In the genomic region with DNA sequence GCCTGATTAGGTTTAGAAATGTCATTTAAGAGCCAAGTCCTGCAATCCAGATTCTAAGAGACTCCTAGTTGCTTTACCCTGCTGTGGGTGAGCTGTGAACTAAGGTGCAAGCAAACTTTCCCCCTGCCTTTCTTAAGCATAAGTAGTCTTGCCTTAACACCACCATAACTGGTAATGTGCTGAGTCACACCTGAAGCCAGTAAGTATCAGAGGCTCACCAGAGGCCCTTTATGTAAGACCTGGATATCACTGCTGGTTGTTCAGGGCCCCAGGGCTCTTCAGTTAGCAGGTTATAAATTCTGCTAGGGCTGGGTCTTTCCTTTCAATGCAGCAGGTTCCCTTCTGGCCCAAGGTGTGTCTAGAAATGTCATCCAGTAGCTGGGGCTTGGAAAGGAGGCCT, we compare ENCODE assay signal across 28 cellular contexts.
DNase-seq lines count a peak whose midpoint lies in the region; ATAC-seq, FAIRE-seq and TF ChIP-seq lines count a peak whose summit lies in the region.
"Had no signal": no experiment of that assay in that cellular context is flagged by ENCODE, and none has a peak within 500 bp of the region (broad histone marks: within the 10 kb centered on the region; RNA-seq: fewer than 3 reads in every experiment).

No MANE protein-coding gene starts in this region.

- no peak overlapping the region for H3K9ac ChIP-seq in HepG2 (ENCODE audit: insufficient read depth, low read depth, low read length)
- H3K9ac ChIP-seq: BLaER1 treated with 17β-estradiol and CSF1 and Interleukin-3, amounts not matched to agents 10 nM and 100 nM; KMS-11 had no signal

- H3K4me3 ChIP-seq in HepG2 (replicated peaks in 1 of 3; ENCODE audit: insufficient read depth in 1 of 3, low read depth in 2 of 3, low read length in 3 of 3) (no peak overlapping the region), right lobe of liver (no peak overlapping the region), PC-9 (no peak overlapping the region)
- H3K4me3 ChIP-seq: BLaER1 treated with 17β-estradiol and CSF1 and Interleukin-3, amounts not matched to agents 10 nM and 100 nM; GM12878; SJCRH30 had no signal

- H3K36me3 ChIP-seq in HepG2 (replicated peaks in 1 of 2; ENCODE audit: control insufficient read depth in 1 of 2, insufficient read depth in 2 of 2, low read length in 2 of 2) (no peaks in the 10 kb centered on the region), right lobe of liver (no peaks in the 10 kb centered on the region), PC-9 (ENCODE audit: low read depth) (no peaks in the 10 kb centered on the region)
- H3K36me3 ChIP-seq: BLaER1 treated with 17β-estradiol and CSF1 and Interleukin-3, amounts not matched to agents 10 nM and 100 nM; SJCRH30 had no signal

- intact Hi-C loops in HepG2 (cut with micrococcal nuclease; ENCODE audit: unreplicated experiment) (no loop called here), right lobe of liver (cut with DNase I) (no loop called here), PC-9 (cut with micrococcal nuclease; ENCODE audit: unreplicated experiment) (no loop called here)

- H3K27me3 ChIP-seq in HepG2 (ENCODE audit: control insufficient read depth in 1 of 2, insufficient read depth in 2 of 2, low read length in 2 of 2): no peaks in the 10 kb centered on the region
- no peaks in the 10 kb centered on the region for H3K27me3 ChIP-seq in right lobe of liver
- no peaks in the 10 kb centered on the region for H3K27me3 ChIP-seq in PC-9 (ENCODE audit: insufficient read depth, low read depth)
- H3K27me3 ChIP-seq in foreskin keratinocyte: no peaks in the 10 kb centered on the region
- H3K27me3 ChIP-seq: BLaER1 treated with 17β-estradiol and CSF1 and Interleukin-3, amounts not matched to agents 10 nM and 100 nM; SJCRH30 had no signal

- H4K20me1 ChIP-seq in HepG2 (ENCODE audit: insufficient read depth, low read length): no peaks in the 10 kb centered on the region
- no peaks in the 10 kb centered on the region for H4K20me1 ChIP-seq in PC-9 (ENCODE audit: insufficient read depth)
- H4K20me1 ChIP-seq: BLaER1 treated with 17β-estradiol and CSF1 and Interleukin-3, amounts not matched to agents 10 nM and 100 nM had no signal

- FAIRE-seq in HepG2 (lab: Jason Lieb, UNC): no peak
- FAIRE-seq: D721Med, GM12878 had no signal

- H2AFZ ChIP-seq in HepG2 (ENCODE audit: low read length) (no peak overlapping the region), PC-9 (peak overlapping the region; percentile 58; the same call in 1 of the 2 replicates)

- TF ChIP-seq RAD21 in HepG2 (CRISPR knock-in tag; IDR thresholded peaks at IDR 0.05): no peak

- no peak for DNase-seq in HepG2 (ENCODE audit: low spot score)
- DNase-seq in right lobe of liver: no peak
- peak in 1 of 2 experiments; percentile 1 for DNase-seq in PC-9
- peak; percentile 4 to 27 for DNase-seq in foreskin keratinocyte
- DNase-seq in activated CD8-positive, alpha-beta memory T cell treated with anti-CD3 and anti-CD28 coated beads, Interleukin-2, amount 50 U/mL, for 48 hours: no peak
- no peak for DNase-seq in GOT3 (lab: John Stamatoyannopoulos, UW)
- DNase-seq: AML-193; CD4-positive, alpha-beta T cell; GDM1; H7; IMR-90; NCI-H1092; NCI-H1436; NCI-H187; NCI-H2081 treated with DMSO at 0.1 percent for 48 hours; NCI-H2171; NCI-H226; NCI-H510A; NCI-H69; PC-3; SJCRH30 had no signal

- no peak overlapping the region for H3K27ac ChIP-seq in HepG2 (ENCODE audit: extremely low read length, insufficient read depth, low read length)
- no peak overlapping the region for H3K27ac ChIP-seq in right lobe of liver
- H3K27ac ChIP-seq in PC-9: no peak overlapping the region
- no peak overlapping the region for H3K27ac ChIP-seq in foreskin keratinocyte
- H3K27ac ChIP-seq: BLaER1 treated with 17β-estradiol and CSF1 and Interleukin-3, amounts not matched to agents 10 nM and 100 nM; KMS-11; SJCRH30 had no signal

- H3K9me2 ChIP-seq in PC-9 (ENCODE audit: insufficient read depth): no peaks in the 10 kb centered on the region

- TF ChIP-seq CTCF in HepG2 (CRISPR knock-in tag; IDR thresholded peaks at IDR 0.05) (no peak), right lobe of liver (IDR thresholded peaks at IDR 0.05) (no peak), PC-9 (conservative IDR thresholded peaks at IDR 0.05) (no peak), foreskin keratinocyte (conservative IDR thresholded peaks at IDR 0.05) (no peak)

- CTCF ChIA-PET in HepG2 (lab: Yijun Ruan, JAX; ENCODE audit: low intra/inter-chr PET ratio, low total read pairs): no interaction called here
- CTCF ChIA-PET in PC-9 (lab: Charles Lee): no interaction called here

- H3K4me1 ChIP-seq in HepG2 (ENCODE audit: insufficient read depth, low read length) (no peaks in the 10 kb centered on the region), right lobe of liver (no peaks in the 10 kb centered on the region), PC-9 (replicated peaks; ENCODE audit: insufficient read depth) (no peaks in the 10 kb centered on the region), foreskin keratinocyte (no peaks in the 10 kb centered on the region)
- H3K4me1 ChIP-seq: BLaER1 treated with 17β-estradiol and CSF1 and Interleukin-3, amounts not matched to agents 10 nM and 100 nM; SJCRH30 had no signal

- H3K79me2 ChIP-seq in HepG2 (ENCODE audit: insufficient read depth, low read length): no peaks in the 10 kb centered on the region
- H3K79me2 ChIP-seq in PC-9 (ENCODE audit: low read depth): no peaks in the 10 kb centered on the region

- TF ChIP-seq POLR2A in HepG2 (IDR thresholded peaks at IDR 0.05; ENCODE audit: insufficient read depth in 1 of 2, low read depth in 2 of 2, low read length in 2 of 2): no peak
- no peak for TF ChIP-seq POLR2A in right lobe of liver (IDR thresholded peaks at IDR 0.05)

- H3K9me3 ChIP-seq in HepG2 (ENCODE audit: low read length) (no peaks in the 10 kb centered on the region), right lobe of liver (no peaks in the 10 kb centered on the region), PC-9 (ENCODE audit: insufficient read depth, low read depth) (no peaks in the 10 kb centered on the region; the same call in 1 of the 2 replicates)
- H3K9me3 ChIP-seq: BLaER1 treated with 17β-estradiol and CSF1 and Interleukin-3, amounts not matched to agents 10 nM and 100 nM; SJCRH30 had no signal

- in situ Hi-C loops in HepG2 (cut with HindIII; ENCODE audit: extremely low pct_ligation_motif_present, low pct_unique_long_range_greater_than_20kb): no loop called here

- POLR2A ChIA-PET in HepG2 (lab: Yijun Ruan, JAX) (no interaction called here), PC-9 (lab: Charles Lee; ENCODE audit: unreplicated experiment) (no interaction called here)

- ATAC-seq in HepG2: no peak
- ATAC-seq in right lobe of liver: no peak
- no peak for ATAC-seq in foreskin keratinocyte
- ATAC-seq in GM21576 (IDR thresholded peaks at IDR 0.05; ENCODE audit: unreplicated experiment): no peak
- ATAC-seq: GM12878, PC-3, Right ventricle myocardium inferior, SK-N-SH treated with all-trans-retinoic acid at 6 μM for 48 hours had no signal

- TF ChIP-seq EP300 in HepG2 (IDR thresholded peaks at IDR 0.05; ENCODE audit: low read depth in 2 of 2, low read length in 2 of 2): no peak
- no peak for TF ChIP-seq EP300 in HepG2 (CRISPR knock-in tag; IDR thresholded peaks at IDR 0.05; ENCODE audit: borderline replicate concordance)

- H3F3A ChIP-seq in PC-9 (ENCODE audit: insufficient read depth, low read depth): no peaks in the 10 kb centered on the region

- no peak overlapping the region for H3K4me2 ChIP-seq in HepG2 (ENCODE audit: low read depth, low read length)
- no peak overlapping the region for H3K4me2 ChIP-seq in PC-9
- H3K4me2 ChIP-seq: BLaER1 treated with 17β-estradiol and CSF1 and Interleukin-3, amounts not matched to agents 10 nM and 100 nM; KMS-11 had no signal

- BruUV-seq in HepG2 (replicated peaks; lab: Mats Ljungman, UMichigan): no TSS peak
- no TSS peak for BruUV-seq in PC-9 (replicated peaks; lab: Mats Ljungman, UMichigan)

TF ChIP-seq in HepG2, 621 proteins besides CTCF, POLR2A, EP300 and RAD21:
- no peak for TF ChIP-seq ZNF296 (CRISPR knock-in tag; conservative IDR thresholded peaks at IDR 0.05)
- peak; percentile 60 for TF ChIP-seq NFE2L2 (IDR thresholded peaks at IDR 0.05; ENCODE audit: low read length)

Comparison
In these comparisons a context has a peak if more than half of its experiments do, and no peak if none do; other contexts are left out.
1. DNase-seq: peak in foreskin keratinocyte (2 of 2); none in HepG2 (single experiment), right lobe of liver (0 of 3), activated CD8-positive, alpha-beta memory T cell treated with anti-CD3 and anti-CD28 coated beads, Interleukin-2, amount 50 U/mL, for 48 hours (single experiment) and GOT3 (single experiment).